Comparison of ENCODE assay signal across 9 cellular contexts in the genomic region with DNA sequence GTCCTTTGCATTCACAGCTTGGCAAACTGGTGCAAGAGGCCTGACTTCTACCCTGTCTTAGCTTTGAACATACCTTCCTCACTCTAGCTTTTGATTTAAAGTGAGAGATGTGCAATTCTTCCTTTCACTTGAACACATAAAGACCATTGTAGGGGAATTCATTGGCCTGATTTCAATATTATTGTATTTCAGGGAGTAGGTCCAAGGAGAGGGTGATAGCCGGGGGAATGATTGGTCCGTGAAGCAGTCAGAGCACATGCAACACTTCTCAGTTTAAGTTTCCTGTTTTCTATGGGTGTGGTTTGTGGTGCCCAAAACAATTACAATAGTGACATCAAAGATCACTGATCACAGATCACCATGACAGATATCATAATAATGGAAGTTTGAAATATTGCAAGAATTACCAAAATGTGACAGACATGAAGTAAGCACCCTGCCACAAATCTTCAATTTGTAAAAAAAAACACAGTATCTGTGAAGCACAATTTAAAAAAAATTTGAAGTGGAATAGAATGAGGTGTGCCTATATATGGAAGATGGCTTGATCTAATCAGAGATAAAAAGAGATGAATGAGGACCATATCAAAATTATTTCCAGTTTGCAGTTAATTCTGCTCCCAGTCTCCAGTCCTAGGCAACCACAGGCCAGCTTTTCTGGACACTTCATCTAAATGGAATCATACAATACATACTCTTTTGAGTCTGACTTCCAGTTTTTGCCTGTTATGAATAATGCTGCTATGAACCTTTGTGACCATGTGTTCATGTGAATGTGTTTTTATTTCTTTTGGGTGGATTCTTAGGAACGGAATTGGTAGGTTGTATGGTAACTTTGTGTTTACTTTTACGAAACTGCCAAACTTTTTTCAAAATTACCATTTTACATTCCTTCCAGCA. TPM values are rescaled to one million over a fixed set of nuclear protein-coding genes. Genes with fewer than 3 reads are reported as not detected.
DNase-seq lines count a peak whose midpoint lies in the region; ATAC-seq and TF ChIP-seq lines count a peak whose summit lies in the region.
"Had no signal": no experiment of that assay in that cellular context is flagged by ENCODE, and none has a peak within 500 bp of the region (broad histone marks: within the 10 kb centered on the region; RNA-seq: fewer than 3 reads in every experiment).

No MANE protein-coding gene starts in this region.

- H3K27me3 ChIP-seq in iPS-20b (ENCODE audit: insufficient read depth, low read length) (no peaks in the 10 kb centered on the region), transverse colon (no peaks in the 10 kb centered on the region)
- H3K27me3 ChIP-seq: SJSA1 had no signal

- DNase-seq in activated gamma-delta T cell treated with Interleukin-2 at 50 U/mL for 16 hours = peak; percentile 26
- no peak for DNase-seq in activated gamma-delta T cell (lab: John Stamatoyannopoulos, UW)
- DNase-seq in T-helper 2 cell = peak in 3 of 5 experiments; percentile 37 to 91 (median 88)
- no peak for DNase-seq in transverse colon
- DNase-seq in SKM-1 treated with dmso at 0.1 percent for 144 hours (lab: John Stamatoyannopoulos, UW; ENCODE audit: unreplicated experiment) = no peak
- no peak for DNase-seq in NCI-H510A (lab: John Stamatoyannopoulos, UW)

- no peak overlapping the region for H3K4me3 ChIP-seq in iPS-20b (ENCODE audit: low read length)
- no peak overlapping the region for H3K4me3 ChIP-seq in transverse colon
- H3K4me3 ChIP-seq: SJSA1 had no signal

- H3K4me1 ChIP-seq in iPS-20b (ENCODE audit: insufficient read depth, low read length) (peaks cover 18% of the 10 kb centered on the region; the same call in 1 of the 2 replicates), transverse colon (peaks cover 4 to 33% (median 11%) of the 10 kb centered on the region in 4 donors)
- H3K4me1 ChIP-seq: SJSA1 had no signal

- no peaks in the 10 kb centered on the region for H3K36me3 ChIP-seq in iPS-20b (ENCODE audit: insufficient read depth, low read depth, low read length)
- H3K36me3 ChIP-seq in transverse colon = no peaks in the 10 kb centered on the region

- no peak for ATAC-seq in HG03469 (IDR thresholded peaks at IDR 0.05; ENCODE audit: unreplicated experiment)

- 0 out of 2 replicates have a peak overlapping the region, but pooled peaks have one; percentile 15 for H3K9ac ChIP-seq in iPS-20b (ENCODE audit: low read depth, low read length)

- WGBS in transverse colon (ENCODE audit: low coverage in 1 of 2), 2 donors = 62 to 64% methylated on average over 4 of the region's 4 CpGs

- TF ChIP-seq EP300 in transverse colon (IDR thresholded peaks at IDR 0.05; ENCODE audit: low read depth) = no peak

- H3K27ac ChIP-seq in iPS-20b (ENCODE audit: low read length) (no peak overlapping the region), transverse colon (peak overlapping the region in 3 of 4 donors; percentile 2 to 69 (median 44))
- H3K27ac ChIP-seq: SJSA1 had no signal

- H3K9me3 ChIP-seq in iPS-20b (ENCODE audit: insufficient read depth, low read depth, low read length) (no peaks in the 10 kb centered on the region), transverse colon (no peaks in the 10 kb centered on the region)
- H3K9me3 ChIP-seq: SJSA1 had no signal

- intact Hi-C loops in transverse colon (cut with DNase I; ENCODE audit: low total_unique reads) = loop anchor here (5.0 kb wide), 1 partner anchor 182 kb away; a partner anchor contains a TSS

- in situ Hi-C loops in transverse colon (cut with MboI; ENCODE audit: low pct_ligation_motif_present in 1 of 4, low pct_unique_long_range_greater_than_20kb in 1 of 4, low sequenced_read_pairs in 3 of 4) = loop anchor here in 3 of 4 donors (10.0 to 25.0 kb wide), 4 partner anchors 182 to 332 kb away; a partner anchor contains a TSS

- no peak for TF ChIP-seq POLR2A in transverse colon (IDR thresholded peaks at IDR 0.05)

- TF ChIP-seq CTCF in transverse colon (IDR thresholded peaks at IDR 0.05) = no peak

RNA-seq across cellular contexts. Expression of a gene that starts 23.2 kb away (rescaled TPM):
- 10 to 100 TPM in 3 of 4 donors, 1 to 10 TPM in 1; 8.5 to 52.7 (median 21.3) TPM for total RNA-seq in transverse colon

RNA-seq across cellular contexts. Expression of a gene that starts 30.0 kb away (rescaled TPM):
- total RNA-seq in transverse colon = 10 to 100 TPM in 3 of 4 donors, 1 to 10 TPM in 1; 6.6 to 25.3 (median 19.4) TPM

Comparison
In these comparisons a context has a peak if more than half of its experiments do, and no peak if none do; other contexts are left out.
1. DNase-seq: peak in activated gamma-delta T cell treated with Interleukin-2 at 50 U/mL for 16 hours (single experiment) and T-helper 2 cell (3 of 5); none in activated gamma-delta T cell (single experiment), transverse colon (single experiment), SKM-1 treated with dmso at 0.1 percent for 144 hours (single experiment) and NCI-H510A (single experiment).